Comparison of ENCODE assay signal across 1 cellular context in genomic region chr9:16616686-16617085, GRCh38.
TF ChIP-seq lines count a peak whose summit lies in the region.

No MANE protein-coding gene starts in this region.

TF ChIP-seq in HepG2, 621 proteins besides CTCF, POLR2A, EP300 and RAD21 (continued from another document):
- TF ChIP-seq ZNF770 (CRISPR knock-in tag; IDR thresholded peaks at IDR 0.05) (no peak), PREB (CRISPR knock-in tag; IDR thresholded peaks at IDR 0.05) (no peak), KLF6 (CRISPR knock-in tag; IDR thresholded peaks at IDR 0.05) (no peak), TBX3 (IDR thresholded peaks at IDR 0.05; ENCODE audit: borderline replicate concordance) (no peak)
